In the genomic region with DNA sequence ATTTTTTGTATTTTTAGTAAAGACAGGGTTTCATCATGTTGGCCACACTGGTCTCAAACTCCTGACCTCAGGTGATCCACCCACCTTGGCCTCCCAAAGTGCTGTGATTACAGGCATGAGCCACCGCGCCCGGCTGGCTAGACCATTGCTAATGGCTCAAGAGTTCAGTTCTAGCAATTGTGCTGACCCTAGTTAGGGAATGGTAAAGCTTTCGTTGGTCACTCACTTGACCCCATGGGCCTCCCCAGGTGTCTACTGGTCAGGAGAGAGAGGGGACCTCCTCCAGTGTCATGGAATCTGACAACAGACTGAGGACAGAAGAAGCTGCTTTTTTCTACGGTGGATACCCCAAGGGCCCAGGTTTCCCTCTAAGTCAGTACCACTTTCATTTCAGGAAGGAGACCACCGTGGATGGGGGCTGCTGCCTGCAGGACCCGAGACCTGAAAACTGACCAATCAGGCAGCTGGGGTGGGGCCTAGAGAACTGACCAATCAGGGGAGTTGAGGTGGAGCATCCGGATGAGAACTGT, we compare ENCODE assay signal across 16 cellular contexts. TPM values are rescaled to one million over a fixed set of nuclear protein-coding genes. Genes with fewer than 3 reads are reported as not detected.
DNase-seq lines count a peak whose midpoint lies in the region; ATAC-seq, FAIRE-seq and TF ChIP-seq lines count a peak whose summit lies in the region.
"Had no signal": no experiment of that assay in that cellular context is flagged by ENCODE, and none has a peak within 500 bp of the region (broad histone marks: within the 10 kb centered on the region; RNA-seq: fewer than 3 reads in every experiment).

No MANE protein-coding gene starts in this region.

- H3K4me3 Mint-ChIP-seq in astrocyte (ENCODE audit: unreplicated experiment) (peak overlapping the region; percentile 14), nephron (peak overlapping the region in 2 of 3 experiments; percentile 74 to 77)
- H3K4me3 Mint-ChIP-seq: H9 had no signal

- H3K4me2 ChIP-seq in DOHH2 (ENCODE audit: low read length) (0 out of 2 replicates have a peak overlapping the region, but pooled peaks have one; percentile 12), astrocyte (ENCODE audit: low read length) (no peak overlapping the region)

- H3K4me3 ChIP-seq in DOHH2 (ENCODE audit: low read length): no peak overlapping the region
- no peak overlapping the region for H3K4me3 ChIP-seq in astrocyte (ENCODE audit: insufficient read depth, low read depth, low read length)
- no peak overlapping the region for H3K4me3 ChIP-seq in vagina
- H3K4me3 ChIP-seq in thyroid gland (replicated peaks in 1 of 3): no peak overlapping the region

- H3K79me2 ChIP-seq in DOHH2 (ENCODE audit: control insufficient read depth, low read length) (no peaks in the 10 kb centered on the region), astrocyte (ENCODE audit: insufficient read depth, low read length) (no peaks in the 10 kb centered on the region)

- TF ChIP-seq POLR2A in vagina (IDR thresholded peaks at IDR 0.05) (no peak), thyroid gland (IDR thresholded peaks at IDR 0.05) (no peak)

- H3K9me3 ChIP-seq in DOHH2 (ENCODE audit: control insufficient read depth, insufficient read depth, low read length) (peaks cover 12% of the 10 kb centered on the region; the same call in 1 of the 2 replicates), astrocyte (ENCODE audit: insufficient read depth, low read depth, low read length) (peaks cover 3% of the 10 kb centered on the region), vagina (no peaks in the 10 kb centered on the region), thyroid gland (no peaks in the 10 kb centered on the region)

- H3K27ac ChIP-seq in DOHH2 (ENCODE audit: low read depth, low read length) (no peak overlapping the region), astrocyte (ENCODE audit: low read depth, low read length) (no peak overlapping the region), vagina (no peak overlapping the region), thyroid gland (no peak overlapping the region)
- H3K27ac ChIP-seq: SJSA1 had no signal

- H3K27me3 Mint-ChIP-seq in astrocyte (ENCODE audit: low read depth, unreplicated experiment) (peaks cover 5% of the 10 kb centered on the region), nephron (ENCODE audit: low read depth) (peaks cover 3% of the 10 kb centered on the region)

- H3K9me3 Mint-ChIP-seq in astrocyte (ENCODE audit: unreplicated experiment) (peaks cover 25% of the 10 kb centered on the region), nephron (peaks cover 44% of the 10 kb centered on the region)

- H3K4me1 Mint-ChIP-seq in astrocyte (ENCODE audit: low read depth, unreplicated experiment) (no peaks in the 10 kb centered on the region), nephron (peaks cover 31% of the 10 kb centered on the region)
- H3K4me1 Mint-ChIP-seq: H9 had no signal

- no peak overlapping the region for H3K27ac Mint-ChIP-seq in astrocyte (ENCODE audit: unreplicated experiment)
- peak overlapping the region in 2 of 3 experiments; percentile 72 to 95 for H3K27ac Mint-ChIP-seq in nephron

- no peaks in the 10 kb centered on the region for H3F3A ChIP-seq in DOHH2 (ENCODE audit: control insufficient read depth, insufficient read depth)

- FAIRE-seq in astrocyte (lab: Jason Lieb, UNC): no peak

- no peak overlapping the region for H2AFZ ChIP-seq in astrocyte (ENCODE audit: low read depth, low read length)

- H3K36me3 ChIP-seq in DOHH2 (ENCODE audit: control insufficient read depth, low read length) (no peaks in the 10 kb centered on the region), astrocyte (ENCODE audit: insufficient read depth, low read length) (no peaks in the 10 kb centered on the region), vagina (no peaks in the 10 kb centered on the region), thyroid gland (no peaks in the 10 kb centered on the region)
- H3K36me3 ChIP-seq: SJSA1 had no signal

- H4K20me1 ChIP-seq in DOHH2 (ENCODE audit: control insufficient read depth, insufficient read depth, low read depth, low read length) (no peaks in the 10 kb centered on the region), astrocyte (ENCODE audit: insufficient read depth, low read length) (no peaks in the 10 kb centered on the region)

- H3K27me3 ChIP-seq in DOHH2 (ENCODE audit: control insufficient read depth, low read length) (no peaks in the 10 kb centered on the region), astrocyte (ENCODE audit: insufficient read depth, low read length) (no peaks in the 10 kb centered on the region), vagina (no peaks in the 10 kb centered on the region), thyroid gland (no peaks in the 10 kb centered on the region)
- H3K27me3 ChIP-seq: SJSA1 had no signal

- H3K4me1 ChIP-seq in DOHH2 (ENCODE audit: control insufficient read depth, low read length) (no peaks in the 10 kb centered on the region), astrocyte (ENCODE audit: insufficient read depth, low read length) (no peaks in the 10 kb centered on the region), vagina (no peaks in the 10 kb centered on the region), thyroid gland (no peaks in the 10 kb centered on the region)
- H3K4me1 ChIP-seq: SJSA1 had no signal

- 78 to 79% methylated on average over 8 of the region's 8 CpGs for WGBS in thyroid gland, 2 donors

- H3K36me3 Mint-ChIP-seq in astrocyte (ENCODE audit: low read depth, unreplicated experiment) (no peaks in the 10 kb centered on the region), nephron (ENCODE audit: low read depth) (peaks cover 2% of the 10 kb centered on the region)

- TF ChIP-seq CTCF in DOHH2 (IDR thresholded peaks at IDR 0.05; ENCODE audit: low read depth, low read length, poor library complexity, severe bottlenecking): no peak
- no peak for TF ChIP-seq CTCF in astrocyte (IDR thresholded peaks at IDR 0.05; ENCODE audit: insufficient read depth, low read depth, low read length)
- no peak for TF ChIP-seq CTCF in nephron (IDR thresholded peaks at IDR 0.05; ENCODE audit: unreplicated experiment in 3 of 3)
- TF ChIP-seq CTCF in vagina (IDR thresholded peaks at IDR 0.05): no peak
- no peak for TF ChIP-seq CTCF in thyroid gland (IDR thresholded peaks at IDR 0.05)

- no peaks in the 10 kb centered on the region for H3K9me2 ChIP-seq in DOHH2 (replicated peaks; ENCODE audit: control insufficient read depth, low read length)

- H3K9ac ChIP-seq in astrocyte (ENCODE audit: low read length): no peak overlapping the region

- no peak for DNase-seq in astrocyte (ENCODE audit: low read depth)
- DNase-seq in vagina (ENCODE audit: extremely low spot score in 2 of 2): no peak
- DNase-seq in thyroid gland: no peak
- DNase-seq: ACHN, AML-193, GDM1, H9, NCI-H1105, NCI-H1694 treated with DMSO at 0.1 percent for 48 hours, SW 1271 had no signal

- intact Hi-C loops in vagina (cut with DNase I) (no loop called here), thyroid gland (cut with DNase I) (no loop called here)

- no peak for ATAC-seq in HG03571 (IDR thresholded peaks at IDR 0.05; ENCODE audit: unreplicated experiment)
- ATAC-seq in HG03097 (IDR thresholded peaks at IDR 0.05; ENCODE audit: low FRiP score, unreplicated experiment): no peak
- ATAC-seq: Panc1 had no signal

RNA-seq across cellular contexts. Expression of a gene that starts 0.6 kb away (rescaled TPM):
- not detected in 2 replicates for total RNA-seq in astrocyte
- total RNA-seq in vagina: not detected
- not detected for total RNA-seq in thyroid gland
- total RNA-seq: H9 had no signal

RNA-seq across cellular contexts. Expression of a gene that starts 25.3 kb away (rescaled TPM):
- total RNA-seq in astrocyte (6.0 and 8.8 TPM in 2 replicates), vagina (3.7 TPM), thyroid gland (10 to 100 TPM in 1 of 4 donors, 1 to 10 TPM in 3; 8.7 to 10.2 (median 9.5) TPM)

RNA-seq across cellular contexts. Expression of a gene that starts 34.2 kb away (rescaled TPM):
- total RNA-seq in astrocyte (not detected in 2 replicates), vagina (7.4 TPM), thyroid gland (1 to 10 TPM; 3.1 to 4.8 (median 3.6) TPM)

RNA-seq across cellular contexts. Expression of a gene that starts 46.9 kb away (rescaled TPM):
- total RNA-seq in astrocyte: 3.1 and 3.6 TPM in 2 replicates
- 6.9 TPM for total RNA-seq in vagina
- 1 to 10 TPM; 4.9 to 9.2 (median 6.2) TPM for total RNA-seq in thyroid gland
